In genomic region chr5:100890514-100891008, GRCh38 we compare ENCODE assay signal across 8 cellular contexts. TPM values are rescaled to one million over a fixed set of nuclear protein-coding genes. Genes with fewer than 3 reads are reported as not detected.
DNase-seq lines count a peak whose midpoint lies in the region; ATAC-seq and TF ChIP-seq lines count a peak whose summit lies in the region.

No MANE protein-coding gene starts in this region.

- no peaks in the 10 kb centered on the region for H4K20me1 ChIP-seq in OCI-LY1 (ENCODE audit: insufficient read depth, low read length)

- H3K9me3 ChIP-seq in OCI-LY1 (ENCODE audit: low read length) (no peaks in the 10 kb centered on the region), right cardiac atrium (ENCODE audit: control insufficient read depth, low read length) (no peaks in the 10 kb centered on the region)

- H3K9me2 ChIP-seq in OCI-LY1 (ENCODE audit: low read depth, low read length) = no peaks in the 10 kb centered on the region

- DNase-seq in right cardiac atrium (no peak), NCI-H524 (lab: John Stamatoyannopoulos, UW) (no peak), foreskin melanocyte (no peak), HCEC 1CT (no peak), NCI-H2029 treated with DMSO at 0.1 percent for 48 hours (lab: John Stamatoyannopoulos, UW) (no peak)

- peak overlapping the region; percentile 39 for H3K4me3 ChIP-seq in OCI-LY1 (ENCODE audit: low read depth, low read length, poor library complexity, severe bottlenecking)
- H3K4me3 ChIP-seq in right cardiac atrium (ENCODE audit: low read length) = peak overlapping the region; percentile 56

- no peak for TF ChIP-seq CTCF in OCI-LY1 (IDR thresholded peaks at IDR 0.05; ENCODE audit: low read length)

- H3K79me2 ChIP-seq in OCI-LY1 (ENCODE audit: insufficient read depth, low read length) = 0 out of 2 replicates have a peak, but pooled peaks cover 5% of the 10 kb centered on the region

- WGBS in right cardiac atrium = 40% methylated on average over 3 of the region's 3 CpGs

- H3K27ac ChIP-seq in OCI-LY1 (ENCODE audit: low read depth, low read length, poor library complexity, severe bottlenecking) (peak overlapping the region; percentile 87), right cardiac atrium (ENCODE audit: low read length) (no peak overlapping the region)

- no peaks in the 10 kb centered on the region for H3K27me3 ChIP-seq in OCI-LY1 (ENCODE audit: insufficient read depth, low read length)
- H3K27me3 ChIP-seq in right cardiac atrium (ENCODE audit: control insufficient read depth, insufficient read depth) = no peaks in the 10 kb centered on the region

- H3K9ac ChIP-seq in OCI-LY1 (ENCODE audit: low read length) = peak overlapping the region; percentile 65

- H3K36me3 ChIP-seq in OCI-LY1 (ENCODE audit: insufficient read depth, low read length) = peaks cover 37% of the 10 kb centered on the region

- peak; percentile 77 for ATAC-seq in GM18870 (IDR thresholded peaks at IDR 0.05; ENCODE audit: unreplicated experiment)
- peak; percentile 78 for ATAC-seq in HG02759 (IDR thresholded peaks at IDR 0.05; ENCODE audit: unreplicated experiment)
- ATAC-seq in right cardiac atrium = no peak

- peak overlapping the region; percentile 56 for H2AFZ ChIP-seq in OCI-LY1 (ENCODE audit: low read length)

- intact Hi-C loops in right cardiac atrium (cut with DNase I) = loop anchor here in 1 of 4 donors (10.0 kb wide), 1 partner anchor 46 kb away; no protein-coding TSS in a partner anchor

- H3K4me1 ChIP-seq in OCI-LY1 (ENCODE audit: insufficient read depth, low read length, severe bottlenecking) (peaks cover 50% of the 10 kb centered on the region), right cardiac atrium (ENCODE audit: control insufficient read depth, insufficient read depth, low read length) (peaks cover 2% of the 10 kb centered on the region)

- H3F3A ChIP-seq in OCI-LY1 (ENCODE audit: insufficient read depth, low read length) = no peaks in the 10 kb centered on the region; the same call in 1 of the 2 replicates

- peak overlapping the region; percentile 71 for H3K4me2 ChIP-seq in OCI-LY1 (ENCODE audit: low read length)

RNA-seq across cellular contexts. Expression of gene ST8SIA4, which starts 12.5 kb away (rescaled TPM):
- total RNA-seq in right cardiac atrium = 1 to 10 TPM; 3.6 to 5.9 (median 4.3) TPM
- 0.84 TPM for polyA plus RNA-seq in right cardiac atrium

Comparison
In these comparisons a context has a peak if more than half of its experiments do, and no peak if none do; other contexts are left out.
1. ATAC-seq: peak in GM18870 (single experiment) and HG02759 (single experiment); none in right cardiac atrium (0 of 2).